In the genomic region with DNA sequence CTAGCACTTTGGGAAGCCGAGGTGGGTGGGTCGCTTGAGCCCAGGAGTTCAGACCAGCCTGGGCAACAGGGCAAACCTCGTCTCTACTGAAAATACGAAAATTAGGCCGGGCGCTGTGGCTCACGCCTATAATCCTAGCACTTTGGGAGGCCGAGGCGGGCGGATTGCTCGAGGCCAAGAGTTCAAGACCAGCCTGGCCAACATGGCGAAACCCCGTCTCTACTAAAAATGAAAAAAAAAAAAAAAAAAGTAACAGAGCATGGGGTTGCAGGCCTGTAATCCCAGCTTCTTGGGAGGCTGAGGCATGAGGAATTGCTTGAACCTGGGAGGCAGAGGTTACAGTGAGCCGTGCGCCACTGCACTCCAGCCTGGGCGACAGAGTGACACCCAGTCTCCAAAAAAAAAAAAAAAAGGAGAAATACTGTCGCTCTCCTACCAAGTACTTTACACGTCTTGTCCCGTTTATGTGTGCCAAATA, we compare ENCODE assay signal across 8 cellular contexts. TPM values are rescaled to one million over a fixed set of nuclear protein-coding genes. Genes with fewer than 3 reads are reported as not detected.
A peak's percentile ranks its signal among the peaks of the same experiment; 100 is the strongest.
DNase-seq lines count a peak whose midpoint lies in the region; ATAC-seq and TF ChIP-seq lines count a peak whose summit lies in the region.

No MANE protein-coding gene starts in this region.

- H3K27me3 ChIP-seq in heart left ventricle: no peaks in the 10 kb centered on the region
- H3K27me3 ChIP-seq in uterus: no peaks in the 10 kb centered on the region

- peak overlapping the region in 3 of 5 experiments; percentile 82 to 97 (median 89) for H3K27ac Mint-ChIP-seq in brain
- no peak overlapping the region for H3K27ac Mint-ChIP-seq in mesothelial cell of epicardium

- H3K36me3 ChIP-seq in heart left ventricle (no peaks in the 10 kb centered on the region), uterus (no peaks in the 10 kb centered on the region)

- H3K4me3 ChIP-seq in heart left ventricle (peak overlapping the region in 11 of 12 donors; percentile 39 to 74 (median 59)), uterus (peak overlapping the region; percentile 25 to 32)

- DNase-seq in heart left ventricle (no peak), cardiac septum (ENCODE audit: low spot score) (no peak), mesothelial cell of epicardium (ENCODE audit: low spot score in 2 of 2, unreplicated experiment in 2 of 2) (no peak), uterus (no peak), AG08396 (ENCODE audit: low spot score) (no peak)

- H3K36me3 Mint-ChIP-seq in brain (no peaks in the 10 kb centered on the region), mesothelial cell of epicardium (no peaks in the 10 kb centered on the region)

- 36 to 52% (median 39%) methylated on average over 19 of the region's 19 CpGs for WGBS in heart left ventricle, 4 donors

- H3K9me3 ChIP-seq in heart left ventricle (no peaks in the 10 kb centered on the region), uterus (no peaks in the 10 kb centered on the region)

- intact Hi-C loops in heart left ventricle (cut with DNase I) (loop anchor here in 2 of 10 donors (5.0 to 10.0 kb wide), 2 partner anchors 356 to 779 kb away; no protein-coding TSS in a partner anchor), cardiac septum (cut with DNase I) (loop anchor here (5.0 kb wide), 1 partner anchor 156 kb away; the partner anchor contains the start of gene LPGAT1), uterus (cut with DNase I; ENCODE audit: low total_unique reads) (no loop called here)

- H3K9me3 Mint-ChIP-seq in brain: no peaks in the 10 kb centered on the region
- H3K9me3 Mint-ChIP-seq in mesothelial cell of epicardium: no peaks in the 10 kb centered on the region

- peak overlapping the region; percentile 81 to 99 (median 91) for H3K4me3 Mint-ChIP-seq in brain
- H3K4me3 Mint-ChIP-seq in mesothelial cell of epicardium: peak overlapping the region; percentile 90

- ATAC-seq in heart left ventricle (no peak), HG03460 (IDR thresholded peaks at IDR 0.05; ENCODE audit: unreplicated experiment) (no peak)
- no peak for ATAC-seq in activated CD4-positive, CD25-positive, alpha-beta regulatory T cell treated with anti-CD3 and anti-CD28 coated beads, Interleukin-2, amount 50 U/mL, for 24 hours

- H3K4me1 Mint-ChIP-seq in brain (peaks cover 61% of the 10 kb centered on the region), mesothelial cell of epicardium (peaks cover 29% of the 10 kb centered on the region)

- H3K27ac ChIP-seq in heart left ventricle (no peak overlapping the region), uterus (no peak overlapping the region)

- H3K4me1 ChIP-seq in heart left ventricle: peaks cover 0 to 25% (median 5%) of the 10 kb centered on the region in 12 donors
- no peaks in the 10 kb centered on the region for H3K4me1 ChIP-seq in uterus

- no peak for TF ChIP-seq CTCF in heart left ventricle (IDR thresholded peaks at IDR 0.05)
- TF ChIP-seq CTCF in brain (conservative IDR thresholded peaks at IDR 0.05): no peak
- no peak for TF ChIP-seq CTCF in mesothelial cell of epicardium (IDR thresholded peaks at IDR 0.05; ENCODE audit: unreplicated experiment)
- TF ChIP-seq CTCF in uterus (IDR thresholded peaks at IDR 0.05): no peak

- TF ChIP-seq POLR2A in heart left ventricle (IDR thresholded peaks at IDR 0.05) (no peak), uterus (IDR thresholded peaks at IDR 0.05) (no peak)

- H3K27me3 Mint-ChIP-seq in brain (peaks cover 6% of the 10 kb centered on the region), mesothelial cell of epicardium (ENCODE audit: low read depth) (no peaks in the 10 kb centered on the region)

RNA-seq across cellular contexts. Expression of gene NEK2, which starts 0.7 kb away (rescaled TPM):
- total RNA-seq in heart left ventricle (1 to 10 TPM in 1 of 9 donors, under 1 TPM in 4, not detected in 4; 0.16 to 2.5 (median 0.34) TPM), cardiac septum (not detected), mesothelial cell of epicardium (7.7 to 9.6 TPM (median 8.5 TPM) in 3 replicates), uterus (10 to 100 TPM in 1 of 4 donors, not detected in 3; 17.7 TPM)
- polyA plus RNA-seq in heart left ventricle (under 1 TPM in 1 of 2 donors, not detected in 1; 0.10 TPM), brain (ENCODE audit: insufficient read depth, low read depth, low replicate concordance) (24.4 TPM)
